ENCODE assay signal across 9 cellular contexts in genomic region chr2:218002792-218003191, GRCh38. TPM values are rescaled to one million over a fixed set of nuclear protein-coding genes. Genes with fewer than 3 reads are reported as not detected.
A peak's percentile ranks its signal among the peaks of the same experiment; 100 is the strongest.
DNase-seq lines count a peak whose midpoint lies in the region; ATAC-seq lines count a peak whose summit lies in the region.
"Had no signal": no experiment of that assay in that cellular context is flagged by ENCODE, and none has a peak within 500 bp of the region (broad histone marks: within the 10 kb centered on the region; RNA-seq: fewer than 3 reads in every experiment).

TSS of gene TNS1 (minus strand) at chr2:218002995. CDS start at chr2:218002872, 123 bp downstream.

- no peaks in the 10 kb centered on the region for H3K4me1 ChIP-seq in rectal smooth muscle tissue (ENCODE audit: control insufficient read depth, insufficient read depth, low read length)

- peaks cover 2% of the 10 kb centered on the region for H3K27me3 ChIP-seq in rectal smooth muscle tissue (ENCODE audit: control insufficient read depth, insufficient read depth, low read length)

- peak; percentile 45 to 60 for ATAC-seq in left cardiac atrium

- no peaks in the 10 kb centered on the region for H3K36me3 ChIP-seq in rectal smooth muscle tissue (ENCODE audit: control insufficient read depth, insufficient read depth, low read length)

- intact Hi-C loops in left cardiac atrium (cut with DNase I), result no loop called here

- peak within 1 kb of the TSS; percentile 40 for H3K27ac ChIP-seq in rectal smooth muscle tissue (ENCODE audit: low read depth, low read length)

- H3K4me3 ChIP-seq in rectal smooth muscle tissue (ENCODE audit: low read length), result peak within 1 kb of the TSS; percentile 41

- H3K9ac ChIP-seq in rectal smooth muscle tissue (ENCODE audit: low read length), result no peak within 1 kb of the TSS

- DNase-seq in EL (peak; percentile 63), astrocyte of the hippocampus (ENCODE audit: low read depth, low spot score) (peak; percentile 64), left cardiac atrium (peak; percentile 67), NCI-H446 (lab: John Stamatoyannopoulos, UW) (no peak), amniotic stem cell (lab: John Stamatoyannopoulos, UW) (no peak), Kasumi-1 (lab: John Stamatoyannopoulos, UW) (no peak)
- no peak for DNase-seq in activated CD8-positive, alpha-beta memory T cell treated with anti-CD3 and anti-CD28 coated beads, Interleukin-2, amount 50 U/mL, for 4 hours
- DNase-seq: NCI-H2107 had no signal

RNA-seq across cellular contexts. Expression of gene TNS1, which starts in this region (rescaled TPM):
- 100 to 1,000 TPM; 436 to 508 TPM for total RNA-seq in left cardiac atrium

Comparison
In these comparisons a context has a peak if more than half of its experiments do, and no peak if none do; other contexts are left out.
1. DNase-seq: peak in EL (single experiment), astrocyte of the hippocampus (single experiment) and left cardiac atrium (single experiment); none in activated CD8-positive, alpha-beta memory T cell treated with anti-CD3 and anti-CD28 coated beads, Interleukin-2, amount 50 U/mL, for 4 hours (single experiment), NCI-H446 (0 of 2), amniotic stem cell (single experiment) and Kasumi-1 (0 of 2).